Comparison of ENCODE assay signal across 11 cellular contexts in the genomic region with DNA sequence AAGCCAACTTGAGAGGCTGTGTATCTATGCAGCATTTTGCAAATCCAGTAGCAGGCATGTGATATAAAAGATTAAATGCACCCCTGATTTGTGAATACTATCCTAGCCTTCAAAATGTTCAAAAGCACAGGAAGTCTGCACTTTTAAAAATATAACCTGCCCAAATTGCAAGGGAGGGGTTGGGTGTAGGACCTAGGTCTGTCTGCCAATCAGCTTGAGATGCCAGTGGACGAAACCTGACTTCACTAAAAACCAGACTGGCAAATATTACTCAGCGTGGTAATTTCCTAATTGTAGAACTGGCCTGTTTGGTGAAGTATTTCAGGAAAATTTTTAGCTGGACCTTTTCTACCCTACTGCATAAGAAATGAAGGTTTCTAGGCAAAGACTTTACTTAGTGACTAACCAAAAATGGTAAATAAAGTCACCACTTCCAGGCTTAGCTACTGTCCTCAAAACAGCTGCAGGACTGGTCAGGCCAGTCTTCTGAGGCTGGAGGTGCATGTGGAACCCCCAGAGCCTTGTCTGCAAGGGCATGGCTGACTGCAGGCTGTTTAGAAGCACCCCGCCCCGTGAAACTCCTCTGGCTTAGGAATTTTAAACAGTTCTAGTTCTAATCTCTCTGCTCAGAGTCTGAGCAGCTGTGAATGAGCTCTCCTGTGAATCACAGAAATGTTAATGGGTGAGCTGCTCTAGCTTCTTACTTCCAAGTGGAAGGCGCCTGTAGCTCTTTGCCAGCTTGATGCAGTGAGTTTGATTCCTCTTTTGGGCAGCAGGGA.
DNase-seq lines count a peak whose midpoint lies in the region; ATAC-seq, FAIRE-seq and TF ChIP-seq lines count a peak whose summit lies in the region.
"Had no signal": no experiment of that assay in that cellular context is flagged by ENCODE, and none has a peak within 500 bp of the region (broad histone marks: within the 10 kb centered on the region; RNA-seq: fewer than 3 reads in every experiment).

No MANE protein-coding gene starts in this region.

- RAD21 ChIA-PET in GM12878 (lab: Charles Lee; ENCODE audit: unreplicated experiment): interaction anchor here (0.7 to 3.9 kb wide), 14 partner anchors 11 to 598 kb away, joined by 3 to 93 read pairs (median 5); partner anchors contain the start of gene RMND1

- no peaks in the 10 kb centered on the region for H3K27me3 Mint-ChIP-seq in CD4-positive, alpha-beta memory T cell
- H3K27me3 Mint-ChIP-seq in naive thymus-derived CD8-positive, alpha-beta T cell: peaks cover 0 to 1% (median 0%) of the 10 kb centered on the region in 5 donors

- peaks cover 28% of the 10 kb centered on the region for H3K4me1 ChIP-seq in CD4-positive, alpha-beta memory T cell (ENCODE audit: insufficient read depth, low read length)
- H3K4me1 ChIP-seq in GM12878 (ENCODE audit: control insufficient read depth, insufficient read depth, low read length): peaks cover 8% of the 10 kb centered on the region
- H3K4me1 ChIP-seq: transverse colon had no signal

- peak; percentile 84 for FAIRE-seq in GM12878 (lab: Jason Lieb, UNC)
- FAIRE-seq: endothelial cell of umbilical vein had no signal

- H4K20me1 ChIP-seq in GM12878 (ENCODE audit: control insufficient read depth, insufficient read depth): no peaks in the 10 kb centered on the region

- H3K9me3 Mint-ChIP-seq in CD4-positive, alpha-beta memory T cell: no peaks in the 10 kb centered on the region
- H3K9me3 Mint-ChIP-seq in naive thymus-derived CD8-positive, alpha-beta T cell: no peaks in the 10 kb centered on the region

- intact Hi-C loops in CD4-positive, alpha-beta memory T cell (cut with micrococcal nuclease): no loop called here
- intact Hi-C loops in GM12878 (cut with micrococcal nuclease; ENCODE audit: unreplicated experiment): loop anchor here (1.0 to 5.0 kb wide), 3 partner anchors 12 to 468 kb away; partner anchors contain the start of gene ZBTB2

- peak overlapping the region; percentile 26 for H3K4me2 ChIP-seq in GM12878 (ENCODE audit: control insufficient read depth, insufficient read depth)
- H3K4me2 ChIP-seq: SK-N-SH had no signal

- no peak for TF ChIP-seq POLR2A in GM12878 (IDR thresholded peaks at IDR 0.05; ENCODE audit: low read depth, low read length)

- no peak overlapping the region for H3K9ac ChIP-seq in GM12878 (ENCODE audit: control insufficient read depth, insufficient read depth, low read length)
- H3K9ac ChIP-seq: SK-N-SH had no signal

- no peaks in the 10 kb centered on the region for H3K9me3 ChIP-seq in CD4-positive, alpha-beta memory T cell (ENCODE audit: control insufficient read depth in 1 of 2, low read length in 2 of 2)
- no peaks in the 10 kb centered on the region; the same call in 2 of the 3 replicates for H3K9me3 ChIP-seq in GM12878 (replicated peaks; ENCODE audit: control insufficient read depth, insufficient read depth, low read length)
- H3K9me3 ChIP-seq: SK-N-SH, transverse colon had no signal

- TF ChIP-seq CTCF in GM12878 (IDR thresholded peaks at IDR 0.05 in 2 of 3, conservative IDR thresholded peaks at IDR 0.05 in 1 of 3; ENCODE audit: control insufficient read depth in 2 of 3, extremely low read depth in 1 of 3, insufficient read depth in 1 of 3, low read depth in 3 of 3, low read length in 3 of 3) (no peak), omental fat pad (IDR thresholded peaks at IDR 0.05) (no peak)

- peaks cover 21 to 36% (median 29%) of the 10 kb centered on the region in 4 donors for H3K4me1 Mint-ChIP-seq in CD4-positive, alpha-beta memory T cell
- H3K4me1 Mint-ChIP-seq in naive thymus-derived CD8-positive, alpha-beta T cell: peaks cover 0 to 8% (median 1%) of the 10 kb centered on the region in 4 donors

- peaks cover 0 to 9% of the 10 kb centered on the region in 2 donors for H3K36me3 Mint-ChIP-seq in CD4-positive, alpha-beta memory T cell
- H3K36me3 Mint-ChIP-seq in naive thymus-derived CD8-positive, alpha-beta T cell: no peaks in the 10 kb centered on the region

- ATAC-seq in GM19351 (IDR thresholded peaks at IDR 0.05; ENCODE audit: unreplicated experiment) (peak; percentile 42), HG03039 (IDR thresholded peaks at IDR 0.05; ENCODE audit: unreplicated experiment) (peak; percentile 43), GM12878 (peak; percentile 85), omental fat pad (ENCODE audit: low FRiP score) (no peak)
- no peak for ATAC-seq in naive thymus-derived CD8-positive, alpha-beta T cell

- BruUV-seq in GM12878 (replicated peaks; lab: Mats Ljungman, UMichigan): no TSS peak

- POLR2A ChIA-PET in CD4-positive, alpha-beta memory T cell (lab: Charles Lee; ENCODE audit: partially characterized antibody): interaction anchor here (0.6 to 3.2 kb wide), 3 partner anchors 12 to 74 kb away, joined by 3 to 14 read pairs (median 5); no protein-coding TSS in a partner anchor
- POLR2A ChIA-PET in GM12878 (lab: Charles Lee): interaction anchor here (0.6 to 5.4 kb wide), 8 partner anchors 9 to 54 kb away, joined by 3 to 29 read pairs (median 4); no protein-coding TSS in a partner anchor
- POLR2A ChIA-PET in naive thymus-derived CD8-positive, alpha-beta T cell (lab: Charles Lee): no interaction called here

- no peak overlapping the region for H3K4me3 ChIP-seq in CD4-positive, alpha-beta memory T cell (ENCODE audit: low read length in 2 of 2)
- H3K4me3 ChIP-seq in GM12878: no peak overlapping the region
- H3K4me3 ChIP-seq: transverse colon had no signal

- no peaks in the 10 kb centered on the region for H3K27me3 ChIP-seq in CD4-positive, alpha-beta memory T cell (ENCODE audit: insufficient read depth, low read length)
- no peaks in the 10 kb centered on the region; a peak in 1 of 4 replicates for H3K27me3 ChIP-seq in GM12878 (replicated peaks in 1 of 2; ENCODE audit: control insufficient read depth in 2 of 2, insufficient read depth in 2 of 2, low read length in 1 of 2)
- H3K27me3 ChIP-seq: transverse colon had no signal

- SMC1A ChIA-PET in GM12878 (lab: Charles Lee; ENCODE audit: uncharacterized antibody, unreplicated experiment): interaction anchor here (0.6 to 7.5 kb wide), 13 partner anchors 10 to 595 kb away, joined by 3 to 138 read pairs (median 5); no protein-coding TSS in a partner anchor

- no peaks in the 10 kb centered on the region for H3K36me3 ChIP-seq in CD4-positive, alpha-beta memory T cell (ENCODE audit: insufficient read depth, low read length)
- no peaks in the 10 kb centered on the region for H3K36me3 ChIP-seq in GM12878 (ENCODE audit: control insufficient read depth in 2 of 2, insufficient read depth in 2 of 2, low read length in 1 of 2)
- H3K36me3 ChIP-seq: transverse colon had no signal

- no peak for TF ChIP-seq RAD21 in GM12878 (IDR thresholded peaks at IDR 0.05; ENCODE audit: insufficient read depth, low read depth, low read length)

- DNase-seq in CD4-positive, alpha-beta memory T cell: no peak
- no peak for DNase-seq in GM12878 (ENCODE audit: low read depth, low spot score)
- no peak for DNase-seq in NCI-H187 treated with DMSO at 0.1 percent for 48 hours (lab: John Stamatoyannopoulos, UW)
- no peak for DNase-seq in naive thymus-derived CD8-positive, alpha-beta T cell
- no peak for DNase-seq in omental fat pad (ENCODE audit: low spot score)
- no peak for DNase-seq in NAMALWA (ENCODE audit: low spot score)
- DNase-seq: SK-N-SH, transverse colon had no signal

- peak overlapping the region in 6 of 8 donors; percentile 4 to 49 (median 31) for H3K4me3 Mint-ChIP-seq in CD4-positive, alpha-beta memory T cell
- H3K4me3 Mint-ChIP-seq in naive thymus-derived CD8-positive, alpha-beta T cell: no peak overlapping the region

- in situ Hi-C loops in GM12878 (cut with MboI): no loop called here

- CTCF ChIA-PET in CD4-positive, alpha-beta memory T cell (lab: Charles Lee; ENCODE audit: partially characterized antibody): interaction anchor here (3.0 kb wide), 1 partner anchor 13 kb away, joined by 17 read pairs; no protein-coding TSS in a partner anchor
- CTCF ChIA-PET in GM12878 (lab: Yijun Ruan, JAX): interaction anchor here (0.7 to 7.5 kb wide), 8 partner anchors 8 to 633 kb away, joined by 3 to 131 read pairs (median 4); no protein-coding TSS in a partner anchor

- H3K79me2 ChIP-seq in GM12878 (ENCODE audit: control insufficient read depth, insufficient read depth, low read length): no peaks in the 10 kb centered on the region

- no peak for TF ChIP-seq EP300 in GM12878 (IDR thresholded peaks at IDR 0.05; ENCODE audit: borderline replicate concordance in 1 of 2, control insufficient read depth in 1 of 2, low read depth in 2 of 2, low read length in 2 of 2)

- WGBS in GM12878 (ENCODE audit: insufficient coverage, insufficient replicate concordance, low lambda C conversion rate, missing lambda C conversion rate): 27% methylated on average over 5 of the region's 5 CpGs

- peak overlapping the region; percentile 33 to 83 (median 58) for H3K27ac Mint-ChIP-seq in CD4-positive, alpha-beta memory T cell
- no peak overlapping the region for H3K27ac Mint-ChIP-seq in naive thymus-derived CD8-positive, alpha-beta T cell

- no peak overlapping the region for H3K27ac ChIP-seq in CD4-positive, alpha-beta memory T cell (ENCODE audit: low read depth, low read length)
- no peak overlapping the region for H3K27ac ChIP-seq in GM12878 (ENCODE audit: control insufficient read depth, insufficient read depth)

- H2AFZ ChIP-seq in GM12878 (ENCODE audit: control insufficient read depth, low read depth, low read length): no peak overlapping the region

TF ChIP-seq in GM12878, 131 proteins besides CTCF, POLR2A, EP300 and RAD21 (continues in another document):
- TF ChIP-seq SIX5 (IDR thresholded peaks at IDR 0.05; ENCODE audit: low read depth, low read length, severe bottlenecking): no peak
- 0 out of 4 replicates have a peak, but pooled peaks of 1 of the 2 experiments have one; percentile 19 for TF ChIP-seq IKZF2 (IDR thresholded peaks at IDR 0.05)
- peak; percentile 30 for TF ChIP-seq RUNX3 (IDR thresholded peaks at IDR 0.05; ENCODE audit: low read length)
- TF ChIP-seq, protein P1, sequence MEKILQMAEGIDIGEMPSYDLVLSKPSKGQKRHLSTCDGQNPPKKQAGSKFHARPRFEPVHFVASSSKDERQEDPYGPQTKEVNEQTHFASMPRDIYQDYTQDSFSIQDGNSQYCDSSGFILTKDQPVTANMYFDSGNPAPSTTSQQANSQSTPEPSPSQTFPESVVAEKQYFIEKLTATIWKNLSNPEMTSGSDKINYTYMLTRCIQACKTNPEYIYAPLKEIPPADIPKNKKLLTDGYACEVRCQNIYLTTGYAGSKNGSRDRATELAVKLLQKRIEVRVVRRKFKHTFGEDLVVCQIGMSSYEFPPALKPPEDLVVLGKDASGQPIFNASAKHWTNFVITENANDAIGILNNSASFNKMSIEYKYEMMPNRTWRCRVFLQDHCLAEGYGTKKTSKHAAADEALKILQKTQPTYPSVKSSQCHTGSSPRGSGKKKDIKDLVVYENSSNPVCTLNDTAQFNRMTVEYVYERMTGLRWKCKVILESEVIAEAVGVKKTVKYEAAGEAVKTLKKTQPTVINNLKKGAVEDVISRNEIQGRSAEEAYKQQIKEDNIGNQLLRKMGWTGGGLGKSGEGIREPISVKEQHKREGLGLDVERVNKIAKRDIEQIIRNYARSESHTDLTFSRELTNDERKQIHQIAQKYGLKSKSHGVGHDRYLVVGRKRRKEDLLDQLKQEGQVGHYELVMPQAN (conservative IDR thresholded peaks at IDR 0.05): no peak
- TF ChIP-seq BCL11A (IDR thresholded peaks at IDR 0.05; ENCODE audit: low read depth, low read length): peak; percentile 46; the same call in 1 of the 2 replicates
- TF ChIP-seq JUNB (IDR thresholded peaks at IDR 0.05): peak; percentile 42; the same call in 1 of the 2 replicates

Comparison
In these comparisons a context has a peak if more than half of its experiments do, and no peak if none do; other contexts are left out.
1. H3K27ac Mint-ChIP-seq: peak in CD4-positive, alpha-beta memory T cell (7 of 7); none in naive thymus-derived CD8-positive, alpha-beta T cell (0 of 10).
2. H3K4me3 Mint-ChIP-seq: peak in CD4-positive, alpha-beta memory T cell (6 of 8); none in naive thymus-derived CD8-positive, alpha-beta T cell (0 of 10).
3. ATAC-seq: peak in GM19351 (single experiment), HG03039 (single experiment) and GM12878 (single experiment); none in naive thymus-derived CD8-positive, alpha-beta T cell (0 of 2) and omental fat pad (single experiment).